ENCODE assay signal across 8 cellular contexts in the genomic region with DNA sequence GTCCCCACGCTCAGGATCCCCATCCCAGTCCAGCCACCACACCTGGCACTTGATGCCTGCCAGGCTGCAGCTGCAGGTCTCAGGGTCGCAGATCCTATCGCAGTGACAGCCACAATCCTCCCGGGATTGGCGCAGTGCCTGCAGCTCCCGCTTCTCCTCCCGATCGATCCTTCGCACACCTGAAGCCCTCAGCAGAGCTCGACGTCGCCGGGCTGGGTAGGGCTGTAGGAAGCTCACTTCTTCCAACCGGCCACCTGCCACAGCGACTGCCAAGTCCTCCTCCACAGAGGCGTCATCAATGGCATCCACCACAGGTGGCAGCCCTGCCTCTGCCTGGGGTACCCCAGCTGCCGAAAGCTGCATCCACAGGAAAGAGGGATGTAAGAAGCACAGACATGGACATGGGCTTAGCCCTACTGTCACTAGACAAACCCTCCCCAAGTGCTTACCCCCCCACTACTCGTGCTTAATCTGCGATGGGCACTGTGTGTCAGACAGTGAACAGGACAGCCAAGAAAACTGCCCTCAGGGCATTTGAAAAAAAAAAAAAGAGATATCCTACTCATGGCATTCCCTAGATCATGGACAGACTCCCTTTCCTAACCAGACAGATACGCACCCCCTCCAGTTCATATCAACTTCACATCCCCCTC. TPM values are rescaled to one million over a fixed set of nuclear protein-coding genes. Genes with fewer than 3 reads are reported as not detected.
DNase-seq lines count a peak whose midpoint lies in the region; ATAC-seq lines count a peak whose summit lies in the region.

No MANE protein-coding gene starts in this region.

- peak overlapping the region in 2 of 10 donors; percentile 4 to 51 for H3K4me3 Mint-ChIP-seq in naive thymus-derived CD8-positive, alpha-beta T cell

- POLR2A ChIA-PET in naive thymus-derived CD8-positive, alpha-beta T cell (lab: Charles Lee), result interaction anchor here (1.0 kb wide), 1 partner anchor 36 kb away, joined by 4 read pairs; a partner anchor contains a TSS

- ATAC-seq in naive thymus-derived CD8-positive, alpha-beta T cell, result no peak
- no peak for ATAC-seq in HG02840 (IDR thresholded peaks at IDR 0.05; ENCODE audit: low FRiP score, unreplicated experiment)

- no peaks in the 10 kb centered on the region for H3K27me3 Mint-ChIP-seq in naive thymus-derived CD8-positive, alpha-beta T cell

- peak; percentile 16 for DNase-seq in activated CD4-positive, alpha-beta T cell treated with anti-CD3 and anti-CD28 coated beads, Interleukin-2, amount 50 U/mL, for 1 hour
- no peak for DNase-seq in activated CD4-positive, alpha-beta T cell treated with anti-CD3 and anti-CD28 coated beads, Interleukin-2, amount 50 U/mL, for 4 hours
- DNase-seq in ELR (ENCODE audit: low read depth) (peak; percentile 43), SHP77 treated with DMSO at 0.1 percent for 48 hours (lab: John Stamatoyannopoulos, UW) (peak; percentile 40), NCI-H1694 (lab: John Stamatoyannopoulos, UW) (no peak), D341Med (ENCODE audit: low spot score) (no peak)
- no peak for DNase-seq in naive thymus-derived CD8-positive, alpha-beta T cell

- H3K27ac Mint-ChIP-seq in naive thymus-derived CD8-positive, alpha-beta T cell, result peak overlapping the region in 6 of 10 donors; percentile 19 to 84 (median 45)

- H3K36me3 Mint-ChIP-seq in naive thymus-derived CD8-positive, alpha-beta T cell, result peaks cover 0 to 61% (median 15%) of the 10 kb centered on the region in 3 donors

- H3K9me3 Mint-ChIP-seq in naive thymus-derived CD8-positive, alpha-beta T cell, result no peaks in the 10 kb centered on the region

- peaks cover 37 to 65% (median 62%) of the 10 kb centered on the region in 4 donors for H3K4me1 Mint-ChIP-seq in naive thymus-derived CD8-positive, alpha-beta T cell

RNA-seq across cellular contexts. Expression of a gene that starts 9.2 kb away (rescaled TPM):
- total RNA-seq in naive thymus-derived CD8-positive, alpha-beta T cell, result 10 to 100 TPM; 15.0 to 17.4 TPM
- 10 to 100 TPM in 2 of 3 donors, 1 to 10 TPM in 1; 8.0 to 17.1 (median 10.9) TPM for polyA plus RNA-seq in naive thymus-derived CD8-positive, alpha-beta T cell

RNA-seq across cellular contexts. Expression of a gene that starts 36.7 kb away (rescaled TPM):
- total RNA-seq in naive thymus-derived CD8-positive, alpha-beta T cell, result 1 to 10 TPM; 7.5 to 8.7 TPM
- polyA plus RNA-seq in naive thymus-derived CD8-positive, alpha-beta T cell, result under 1 TPM; 0.50 to 0.94 (median 0.57) TPM

RNA-seq across cellular contexts. Expression of a gene that starts 36.8 kb away (rescaled TPM):
- total RNA-seq in naive thymus-derived CD8-positive, alpha-beta T cell, result 10 to 100 TPM; 31.9 to 41.2 TPM
- 10 to 100 TPM; 10.2 to 13.8 (median 10.7) TPM for polyA plus RNA-seq in naive thymus-derived CD8-positive, alpha-beta T cell

RNA-seq across cellular contexts. Expression of a gene that starts 48.2 kb away (rescaled TPM):
- not detected for total RNA-seq in naive thymus-derived CD8-positive, alpha-beta T cell
- polyA plus RNA-seq in naive thymus-derived CD8-positive, alpha-beta T cell, result not detected

Comparison
In these comparisons a context has a peak if more than half of its experiments do, and no peak if none do; other contexts are left out.
1. DNase-seq: peak in activated CD4-positive, alpha-beta T cell treated with anti-CD3 and anti-CD28 coated beads, Interleukin-2, amount 50 U/mL, for 1 hour (single experiment), ELR (single experiment) and SHP77 treated with DMSO at 0.1 percent for 48 hours (single experiment); none in activated CD4-positive, alpha-beta T cell treated with anti-CD3 and anti-CD28 coated beads, Interleukin-2, amount 50 U/mL, for 4 hours (0 of 2), naive thymus-derived CD8-positive, alpha-beta T cell (0 of 10), NCI-H1694 (single experiment) and D341Med (single experiment).